In genomic region chr22:31277741-31278642, GRCh38 we compare ENCODE assay signal across 9 cellular contexts. TPM values are rescaled to one million over a fixed set of nuclear protein-coding genes. Genes with fewer than 3 reads are reported as not detected.
DNase-seq lines count a peak whose midpoint lies in the region; ATAC-seq and TF ChIP-seq lines count a peak whose summit lies in the region.
"Had no signal": no experiment of that assay in that cellular context is flagged by ENCODE, and none has a peak within 500 bp of the region (broad histone marks: within the 10 kb centered on the region; RNA-seq: fewer than 3 reads in every experiment).

No MANE protein-coding gene starts in this region.

- peak overlapping the region; percentile 91 for H3K27ac Mint-ChIP-seq in activated naive CD8-positive, alpha-beta T cell treated with anti-CD3 and anti-CD28 coated beads, Interleukin-2, amount 50 U/mL, for 24 hours
- peak overlapping the region; percentile 93 to 100 (median 99) for H3K27ac Mint-ChIP-seq in naive thymus-derived CD8-positive, alpha-beta T cell

- DNase-seq in cardiac septum (ENCODE audit: low spot score): peak; percentile 60
- DNase-seq in Right ventricle myocardium superior: no peak
- DNase-seq in activated naive CD8-positive, alpha-beta T cell treated with anti-CD3 and anti-CD28 coated beads, Interleukin-2, amount 50 U/mL, for 24 hours: no peak
- DNase-seq in naive thymus-derived CD8-positive, alpha-beta T cell: peak in 1 of 10 donors; percentile 38
- no peak for DNase-seq in upper lobe of right lung
- DNase-seq in foreskin melanocyte: no peak
- no peak for DNase-seq in OCI-M2 (lab: John Stamatoyannopoulos, UW; ENCODE audit: unreplicated experiment)

- H3K4me1 ChIP-seq in upper lobe of right lung: peaks cover 12% of the 10 kb centered on the region
- H3K4me1 ChIP-seq: prostate gland had no signal

- no peak overlapping the region for H3K4me3 Mint-ChIP-seq in activated naive CD8-positive, alpha-beta T cell treated with anti-CD3 and anti-CD28 coated beads, Interleukin-2, amount 50 U/mL, for 24 hours
- H3K4me3 Mint-ChIP-seq in naive thymus-derived CD8-positive, alpha-beta T cell: peak overlapping the region; percentile 40 to 100 (median 75)

- ATAC-seq in Right ventricle myocardium superior (ENCODE audit: poor library complexity) (no peak), upper lobe of right lung (no peak), GM21528 (IDR thresholded peaks at IDR 0.05; ENCODE audit: low FRiP score, unreplicated experiment) (no peak)
- ATAC-seq in activated naive CD8-positive, alpha-beta T cell treated with anti-CD3 and anti-CD28 coated beads, Interleukin-2, amount 50 U/mL, for 24 hours: no peak
- ATAC-seq in naive thymus-derived CD8-positive, alpha-beta T cell: peak in 1 of 2 donors; percentile 7

- peaks cover 92% of the 10 kb centered on the region for H3K36me3 ChIP-seq in upper lobe of right lung
- H3K36me3 ChIP-seq: prostate gland had no signal

- peaks cover 72% of the 10 kb centered on the region for H3K4me1 Mint-ChIP-seq in activated naive CD8-positive, alpha-beta T cell treated with anti-CD3 and anti-CD28 coated beads, Interleukin-2, amount 50 U/mL, for 24 hours
- peaks cover 47 to 94% (median 91%) of the 10 kb centered on the region in 4 donors for H3K4me1 Mint-ChIP-seq in naive thymus-derived CD8-positive, alpha-beta T cell

- no peaks in the 10 kb centered on the region for H3K9me3 ChIP-seq in upper lobe of right lung
- H3K9me3 ChIP-seq: prostate gland had no signal

- no peaks in the 10 kb centered on the region for H3K9me3 Mint-ChIP-seq in activated naive CD8-positive, alpha-beta T cell treated with anti-CD3 and anti-CD28 coated beads, Interleukin-2, amount 50 U/mL, for 24 hours
- H3K9me3 Mint-ChIP-seq in naive thymus-derived CD8-positive, alpha-beta T cell: no peaks in the 10 kb centered on the region

- TF ChIP-seq CTCF in upper lobe of right lung (IDR thresholded peaks at IDR 0.05): no peak

- POLR2A ChIA-PET in naive thymus-derived CD8-positive, alpha-beta T cell (lab: Charles Lee): interaction anchor here (0.5 to 22.1 kb wide), 15 partner anchors 6 to 128 kb away, joined by 3 to 1498 read pairs (median 6); partner anchors contain the start of genes LIMK2, PATZ1 and PIK3IP1

- H3K4me3 ChIP-seq in upper lobe of right lung: no peak overlapping the region
- H3K4me3 ChIP-seq: prostate gland had no signal

- peak overlapping the region; percentile 63 for H3K27ac ChIP-seq in upper lobe of right lung
- H3K27ac ChIP-seq: prostate gland had no signal

- H3K36me3 Mint-ChIP-seq in activated naive CD8-positive, alpha-beta T cell treated with anti-CD3 and anti-CD28 coated beads, Interleukin-2, amount 50 U/mL, for 24 hours (ENCODE audit: low read depth): peaks cover 46% of the 10 kb centered on the region
- H3K36me3 Mint-ChIP-seq in naive thymus-derived CD8-positive, alpha-beta T cell: peaks cover under 1 to 52% (median 28%) of the 10 kb centered on the region in 3 donors

- H3K27me3 Mint-ChIP-seq in activated naive CD8-positive, alpha-beta T cell treated with anti-CD3 and anti-CD28 coated beads, Interleukin-2, amount 50 U/mL, for 24 hours: no peaks in the 10 kb centered on the region
- no peaks in the 10 kb centered on the region for H3K27me3 Mint-ChIP-seq in naive thymus-derived CD8-positive, alpha-beta T cell

- intact Hi-C loops in cardiac septum (cut with DNase I): loop anchor here (10.0 kb wide), 1 partner anchor 173 kb away; the partner anchor contains the start of gene SELENOM
- intact Hi-C loops in Right ventricle myocardium superior (cut with DNase I): no loop called here
- intact Hi-C loops in upper lobe of right lung (cut with DNase I): no loop called here

- H3K27me3 ChIP-seq in upper lobe of right lung: no peaks in the 10 kb centered on the region

RNA-seq across cellular contexts. Expression of gene PIK3IP1, which starts 14.3 kb away (rescaled TPM):
- total RNA-seq in cardiac septum (10.5 TPM), Right ventricle myocardium superior (10.4 TPM), upper lobe of right lung (56.4 TPM)
- 100 to 1,000 TPM; 730 to 741 TPM for total RNA-seq in naive thymus-derived CD8-positive, alpha-beta T cell
- polyA plus RNA-seq in naive thymus-derived CD8-positive, alpha-beta T cell: 100 to 1,000 TPM; 530 to 963 (median 585) TPM

Comparison
In these comparisons a context has a peak if more than half of its experiments do, and no peak if none do; other contexts are left out.
1. RNA of gene PIK3IP1, which starts 14.3 kb away (total RNA-seq): 730 to 741 TPM in naive thymus-derived CD8-positive, alpha-beta T cell; 56.4 TPM in upper lobe of right lung (single experiment), 10.5 TPM in cardiac septum (single experiment) and 10.4 TPM in Right ventricle myocardium superior (single experiment); every median in the first group is over 10 times any median in the second.